9 cellular contexts compared by ENCODE assay signal in genomic region chr15:45456212-45457106, GRCh38.
A peak's percentile ranks its signal among the peaks of the same experiment; 100 is the strongest.
DNase-seq lines count a peak whose midpoint lies in the region; ATAC-seq lines count a peak whose summit lies in the region.
"Had no signal": no experiment of that assay in that cellular context is flagged by ENCODE, and none has a peak within 500 bp of the region (broad histone marks: within the 10 kb centered on the region; RNA-seq: fewer than 3 reads in every experiment).

No MANE protein-coding gene starts in this region.

- H3K4me1 ChIP-seq in BLaER1 (peaks cover 45% of the 10 kb centered on the region), muscle layer of colon (ENCODE audit: insufficient read depth, low read length) (peaks cover 13% of the 10 kb centered on the region), stomach smooth muscle (ENCODE audit: control insufficient read depth, insufficient read depth, low read length) (peaks cover 6% of the 10 kb centered on the region)

- DNase-seq in Kasumi-1 (lab: John Stamatoyannopoulos, UW) (peak; percentile 33 to 43), dermis blood vessel endothelial cell (peak; percentile 96), NCI-H510A treated with DMSO at 0.1 percent for 48 hours (lab: John Stamatoyannopoulos, UW) (no peak)
- peak; percentile 91 for DNase-seq in activated CD4-positive, alpha-beta T cell treated with anti-CD3 and anti-CD28 coated beads, Interleukin-2, amount 10 ng/mL, durations not matched to agents 24 days and 14 days

- H3K27me3 Mint-ChIP-seq in activated CD4-positive, alpha-beta T cell treated with anti-CD3 and anti-CD28 coated beads, Interleukin-2, amount 10 ng/mL, durations not matched to agents 24 days and 14 days, result no peaks in the 10 kb centered on the region
- H3K27me3 Mint-ChIP-seq: memory B cell had no signal

- H3K27me3 ChIP-seq in BLaER1, result no peaks in the 10 kb centered on the region
- H3K27me3 ChIP-seq in muscle layer of colon (ENCODE audit: control insufficient read depth in 1 of 2, insufficient read depth in 2 of 2, low read length in 2 of 2), result no peaks in the 10 kb centered on the region
- no peaks in the 10 kb centered on the region for H3K27me3 ChIP-seq in stomach smooth muscle (ENCODE audit: control insufficient read depth in 1 of 2, insufficient read depth in 2 of 2, low read length in 2 of 2)

- intact Hi-C loops in activated CD4-positive, alpha-beta T cell treated with anti-CD3 and anti-CD28 coated beads, Interleukin-2, amount 10 ng/mL, durations not matched to agents 24 days and 14 days (cut with micrococcal nuclease), result loop anchor here (1.0 kb wide), 1 partner anchor 26 kb away; no protein-coding TSS in a partner anchor

- H3K27ac ChIP-seq in BLaER1, result 0 out of 2 replicates have a peak overlapping the region, but pooled peaks have one; percentile 26
- H3K27ac ChIP-seq in muscle layer of colon (ENCODE audit: low read depth, low read length), result peak overlapping the region; percentile 22
- peak overlapping the region; percentile 55 for H3K27ac ChIP-seq in stomach smooth muscle (ENCODE audit: low read length)

- peak overlapping the region; percentile 29 for H3K4me2 ChIP-seq in BLaER1

- H4K20me1 ChIP-seq in BLaER1, result no peaks in the 10 kb centered on the region

- no peaks in the 10 kb centered on the region for H3K9me3 Mint-ChIP-seq in activated CD4-positive, alpha-beta T cell treated with anti-CD3 and anti-CD28 coated beads, Interleukin-2, amount 10 ng/mL, durations not matched to agents 24 days and 14 days

- H3K27ac Mint-ChIP-seq in activated CD4-positive, alpha-beta T cell treated with anti-CD3 and anti-CD28 coated beads, Interleukin-2, amount 10 ng/mL, durations not matched to agents 24 days and 14 days, result peak overlapping the region; percentile 92

- H3K9me3 ChIP-seq in BLaER1 (peaks cover 9% of the 10 kb centered on the region), muscle layer of colon (ENCODE audit: low read length) (no peaks in the 10 kb centered on the region), stomach smooth muscle (ENCODE audit: control insufficient read depth in 2 of 2, low read length in 2 of 2) (no peaks in the 10 kb centered on the region)

- H3K9ac ChIP-seq in BLaER1 (no peak overlapping the region), muscle layer of colon (ENCODE audit: low read length) (no peak overlapping the region), stomach smooth muscle (ENCODE audit: low read length in 2 of 2) (peak overlapping the region in 1 of 2 donors; percentile 45)

- peaks cover 44% of the 10 kb centered on the region for H3K4me1 Mint-ChIP-seq in activated CD4-positive, alpha-beta T cell treated with anti-CD3 and anti-CD28 coated beads, Interleukin-2, amount 10 ng/mL, durations not matched to agents 24 days and 14 days

- H3K36me3 ChIP-seq in BLaER1 (no peaks in the 10 kb centered on the region), muscle layer of colon (ENCODE audit: insufficient read depth, low read length) (no peaks in the 10 kb centered on the region), stomach smooth muscle (ENCODE audit: control insufficient read depth in 2 of 2, insufficient read depth in 2 of 2, low read length in 2 of 2) (no peaks in the 10 kb centered on the region)

- no peak for ATAC-seq in HG02678 (IDR thresholded peaks at IDR 0.05; ENCODE audit: unreplicated experiment)

- H3K4me3 ChIP-seq in BLaER1 (no peak overlapping the region), muscle layer of colon (ENCODE audit: low read depth in 1 of 2, low read length in 2 of 2) (no peak overlapping the region), stomach smooth muscle (ENCODE audit: low read length in 2 of 2) (no peak overlapping the region)

- H3K36me3 Mint-ChIP-seq in activated CD4-positive, alpha-beta T cell treated with anti-CD3 and anti-CD28 coated beads, Interleukin-2, amount 10 ng/mL, durations not matched to agents 24 days and 14 days (ENCODE audit: low read depth), result peaks cover 2% of the 10 kb centered on the region
- H3K36me3 Mint-ChIP-seq: memory B cell had no signal

- peak overlapping the region; percentile 67 for H3K4me3 Mint-ChIP-seq in activated CD4-positive, alpha-beta T cell treated with anti-CD3 and anti-CD28 coated beads, Interleukin-2, amount 10 ng/mL, durations not matched to agents 24 days and 14 days
- H3K4me3 Mint-ChIP-seq: memory B cell had no signal
